28 cellular contexts compared by ENCODE assay signal in genomic region chr18:28973324-28973723, GRCh38.
A peak's percentile ranks its signal among the peaks of the same experiment; 100 is the strongest.
DNase-seq lines count a peak whose midpoint lies in the region; ATAC-seq, FAIRE-seq and TF ChIP-seq lines count a peak whose summit lies in the region.
"Had no signal": no experiment of that assay in that cellular context is flagged by ENCODE, and none has a peak within 500 bp of the region (broad histone marks: within the 10 kb centered on the region; RNA-seq: fewer than 3 reads in every experiment).

No MANE protein-coding gene starts in this region.

- H3K4me3 ChIP-seq in SK-N-SH (ENCODE audit: low read depth in 2 of 2, low read length in 1 of 2) (no peak overlapping the region), A549 (no peak overlapping the region), GM23338 (no peak overlapping the region), K562 (no peak overlapping the region)
- H3K4me3 ChIP-seq in CD8-positive, alpha-beta memory T cell (ENCODE audit: low read length) = no peak overlapping the region
- H3K4me3 ChIP-seq: BLaER1, GM12878 had no signal

- ATAC-seq in SK-N-SH treated with all-trans-retinoic acid at 6 μM for 48 hours = no peak
- ATAC-seq in A549 = no peak
- ATAC-seq in GM23338 = no peak
- no peak for ATAC-seq in K562
- ATAC-seq: GM12878 had no signal

- TF ChIP-seq POLR2A in A549 (IDR thresholded peaks at IDR 0.05; ENCODE audit: low read length) (no peak), K562 (conservative IDR thresholded peaks at IDR 0.05) (no peak)

- no peak overlapping the region for H3K27ac Mint-ChIP-seq in GM23338
- no peak overlapping the region for H3K27ac Mint-ChIP-seq in CD8-positive, alpha-beta memory T cell
- H3K27ac Mint-ChIP-seq: CD14-positive monocyte; CD4-positive, alpha-beta memory T cell; CD4-positive, CD25-positive, alpha-beta regulatory T cell had no signal

- POLR2A ChIA-PET in SK-N-SH (lab: Yijun Ruan, JAX) (no interaction called here), A549 (lab: Yijun Ruan, JAX) (no interaction called here), K562 (lab: Yijun Ruan, JAX) (no interaction called here)
- POLR2A ChIA-PET in CD8-positive, alpha-beta memory T cell (lab: Charles Lee) = no interaction called here

- TF ChIP-seq CTCF in SK-N-SH (IDR thresholded peaks at IDR 0.05) (no peak), A549 (IDR thresholded peaks at IDR 0.05) (no peak), GM23338 (conservative IDR thresholded peaks at IDR 0.05; ENCODE audit: low read depth in 2 of 2) (no peak), K562 (IDR thresholded peaks at IDR 0.05 in 2 of 3, conservative IDR thresholded peaks at IDR 0.05 in 1 of 3; ENCODE audit: insufficient read depth in 2 of 3, low read depth in 1 of 3, low read length in 3 of 3) (no peak)

- peaks cover 3% of the 10 kb centered on the region for H3K27me3 Mint-ChIP-seq in GM23338 (ENCODE audit: insufficient read depth, low read depth, poor library complexity)
- no peaks in the 10 kb centered on the region for H3K27me3 Mint-ChIP-seq in CD8-positive, alpha-beta memory T cell
- H3K27me3 Mint-ChIP-seq: CD4-positive, alpha-beta memory T cell; CD4-positive, CD25-positive, alpha-beta regulatory T cell had no signal

- H3K27ac ChIP-seq in SK-N-SH (ENCODE audit: low read depth in 2 of 2, low read length in 1 of 2) (no peak overlapping the region), A549 (no peak overlapping the region), GM23338 (ENCODE audit: low read depth) (no peak overlapping the region), K562 (ENCODE audit: extremely low read depth, low read depth, low read length) (no peak overlapping the region)
- H3K27ac ChIP-seq in CD8-positive, alpha-beta memory T cell (ENCODE audit: low read depth, low read length) = no peak overlapping the region
- H3K27ac ChIP-seq: 22Rv1, BLaER1 had no signal

- no peaks in the 10 kb centered on the region for H4K20me1 ChIP-seq in SK-N-SH (ENCODE audit: insufficient read depth)
- H4K20me1 ChIP-seq in GM23338 (replicated peaks; ENCODE audit: insufficient read depth) = no peaks in the 10 kb centered on the region
- H4K20me1 ChIP-seq in K562 (replicated peaks; ENCODE audit: control insufficient read depth, insufficient read depth, low read length) = no peaks in the 10 kb centered on the region
- H4K20me1 ChIP-seq: BLaER1 had no signal

- H3K4me1 ChIP-seq in SK-N-SH (ENCODE audit: control insufficient read depth in 1 of 2, insufficient read depth in 2 of 2, low read depth in 1 of 2, low read length in 1 of 2) (no peaks in the 10 kb centered on the region; a peak in 1 of 4 replicates), A549 (no peaks in the 10 kb centered on the region), GM23338 (ENCODE audit: insufficient read depth) (no peaks in the 10 kb centered on the region), K562 (replicated peaks in 1 of 2; ENCODE audit: control insufficient read depth in 2 of 2, insufficient read depth in 2 of 2, low read length in 2 of 2) (no peaks in the 10 kb centered on the region)
- no peaks in the 10 kb centered on the region for H3K4me1 ChIP-seq in CD8-positive, alpha-beta memory T cell (ENCODE audit: insufficient read depth, low read length)
- H3K4me1 ChIP-seq: BE2C, BLaER1, Caco-2 had no signal

- BruUV-seq in K562 (replicated peaks; lab: Mats Ljungman, UMichigan) = no TSS peak

- no peak for TF ChIP-seq RAD21 in SK-N-SH (IDR thresholded peaks at IDR 0.05; ENCODE audit: low read length)
- TF ChIP-seq RAD21 in A549 (conservative IDR thresholded peaks at IDR 0.05 in 1 of 2, IDR thresholded peaks at IDR 0.05 in 1 of 2) = no peak
- no peak for TF ChIP-seq RAD21 in K562 (CRISPR knock-in tag; conservative IDR thresholded peaks at IDR 0.05 in 1 of 2, IDR thresholded peaks at IDR 0.05 in 1 of 2)

- no peaks in the 10 kb centered on the region for H3F3A ChIP-seq in SK-N-SH (replicated peaks; ENCODE audit: insufficient read depth)
- H3F3A ChIP-seq in GM23338 (replicated peaks; ENCODE audit: low read depth) = no peaks in the 10 kb centered on the region

- H3K4me1 Mint-ChIP-seq in GM23338 = no peaks in the 10 kb centered on the region; the same call in 2 of the 3 replicates
- no peaks in the 10 kb centered on the region for H3K4me1 Mint-ChIP-seq in CD8-positive, alpha-beta memory T cell
- H3K4me1 Mint-ChIP-seq: CD14-positive monocyte; CD4-positive, alpha-beta memory T cell; CD4-positive, CD25-positive, alpha-beta regulatory T cell had no signal

- no peak for TF ChIP-seq EP300 in SK-N-SH (IDR thresholded peaks at IDR 0.05; ENCODE audit: borderline replicate concordance in 1 of 2, low read depth in 1 of 2, low read length in 1 of 2)
- TF ChIP-seq EP300 in A549 (IDR thresholded peaks at IDR 0.05) = no peak
- no peak for TF ChIP-seq EP300 in K562 (IDR thresholded peaks at IDR 0.05; ENCODE audit: low read length)

- intact Hi-C loops in K562 (cut with micrococcal nuclease) = no loop called here

- WGBS in SK-N-SH (ENCODE audit: low lambda C conversion rate) = 79% methylated on average over 1 of the region's 1 CpG
- WGBS in A549 (ENCODE audit: missing lambda C conversion rate) = 39% methylated on average over 1 of the region's 1 CpG
- 0% methylated on average over 1 of the region's 1 CpG for WGBS in K562 (ENCODE audit: insufficient coverage, low coverage, missing lambda C conversion rate)

- no peaks in the 10 kb centered on the region for H3K36me3 ChIP-seq in SK-N-SH (replicated peaks in 1 of 2; ENCODE audit: control insufficient read depth in 1 of 2, insufficient read depth in 2 of 2, low read length in 1 of 2)
- no peaks in the 10 kb centered on the region for H3K36me3 ChIP-seq in GM23338 (ENCODE audit: insufficient read depth)
- no peaks in the 10 kb centered on the region for H3K36me3 ChIP-seq in K562 (ENCODE audit: control insufficient read depth, insufficient read depth, low read length)
- H3K36me3 ChIP-seq in CD8-positive, alpha-beta memory T cell (ENCODE audit: insufficient read depth, low read length) = no peaks in the 10 kb centered on the region
- H3K36me3 ChIP-seq: BE2C, BLaER1 had no signal

- no peaks in the 10 kb centered on the region for H3K36me3 Mint-ChIP-seq in GM23338 (ENCODE audit: low read depth)
- no peaks in the 10 kb centered on the region for H3K36me3 Mint-ChIP-seq in CD8-positive, alpha-beta memory T cell
- H3K36me3 Mint-ChIP-seq: CD14-positive monocyte; CD4-positive, alpha-beta memory T cell; CD4-positive, CD25-positive, alpha-beta regulatory T cell had no signal

- H3K9me2 ChIP-seq in SK-N-SH (no peaks in the 10 kb centered on the region; the same call in 1 of the 2 replicates), GM23338 (ENCODE audit: insufficient read depth) (no peaks in the 10 kb centered on the region)

- H3K27me3 ChIP-seq in SK-N-SH (ENCODE audit: insufficient read depth) (no peaks in the 10 kb centered on the region), GM23338 (ENCODE audit: insufficient read depth) (no peaks in the 10 kb centered on the region), K562 (ENCODE audit: control insufficient read depth in 2 of 2, insufficient read depth in 2 of 2, low read length in 2 of 2) (no peaks in the 10 kb centered on the region)
- H3K27me3 ChIP-seq in CD8-positive, alpha-beta memory T cell (ENCODE audit: insufficient read depth, low read length, poor library complexity, severe bottlenecking) = no peaks in the 10 kb centered on the region
- H3K27me3 ChIP-seq: BE2C, BLaER1 had no signal

- H2AFZ ChIP-seq in SK-N-SH (ENCODE audit: low read depth) (peak overlapping the region; percentile 14; the same call in 1 of the 2 replicates), GM23338 (peak overlapping the region; percentile 52; the same call in 1 of the 2 replicates), K562 (ENCODE audit: low read depth, low read length) (no peak overlapping the region)

- H3K9me1 ChIP-seq in K562 (ENCODE audit: control insufficient read depth, insufficient read depth, low read length) = no peaks in the 10 kb centered on the region

- no peak overlapping the region for H3K4me3 Mint-ChIP-seq in GM23338
- no peak overlapping the region for H3K4me3 Mint-ChIP-seq in CD8-positive, alpha-beta memory T cell
- H3K4me3 Mint-ChIP-seq: CD14-positive monocyte; CD4-positive, alpha-beta memory T cell; CD4-positive, CD25-positive, alpha-beta regulatory T cell had no signal

- CTCF ChIA-PET in SK-N-SH (lab: Yijun Ruan, JAX) (no interaction called here), A549 (lab: Yijun Ruan, JAX) (no interaction called here), K562 (lab: Yijun Ruan, JAX; ENCODE audit: low intra/inter-chr PET ratio) (no interaction called here)
- CTCF ChIA-PET in CD8-positive, alpha-beta memory T cell (lab: Charles Lee) = no interaction called here

- no peaks in the 10 kb centered on the region for H3K9me3 Mint-ChIP-seq in GM23338
- peaks cover 3 to 40% (median 10%) of the 10 kb centered on the region in 5 donors for H3K9me3 Mint-ChIP-seq in CD8-positive, alpha-beta memory T cell

- H3K9ac ChIP-seq in SK-N-SH (no peak overlapping the region), K562 (ENCODE audit: insufficient read depth in 1 of 2, low read depth in 2 of 2, low read length in 2 of 2) (no peak overlapping the region)
- H3K9ac ChIP-seq: BLaER1 had no signal

- FAIRE-seq in A549 (lab: Jason Lieb, UNC) (no peak), K562 (lab: Jason Lieb, UNC) (no peak)
- FAIRE-seq: GM12878, GM12892, GM18507 had no signal

- H3K4me2 ChIP-seq in SK-N-SH (no peak overlapping the region), A549 (no peak overlapping the region), GM23338 (no peak overlapping the region), K562 (ENCODE audit: insufficient read depth, low read length) (no peak overlapping the region)
- H3K4me2 ChIP-seq: BLaER1 had no signal

- DNase-seq in SK-N-SH = no peak
- DNase-seq in A549 (ENCODE audit: low read depth in 1 of 2, low spot score in 1 of 2) = no peak
- DNase-seq in GM23338 (ENCODE audit: low spot score) = no peak
- no peak for DNase-seq in K562 (ENCODE audit: extremely low read depth in 1 of 4, low spot score in 3 of 4)
- no peak for DNase-seq in SHP77 (lab: John Stamatoyannopoulos, UW)
- no peak for DNase-seq in stimulated activated naive CD4-positive, alpha-beta T cell treated with Interleukin-2 at 50 U/mL for 16 hours (lab: John Stamatoyannopoulos, UW)
- no peak for DNase-seq in CD8-positive, alpha-beta memory T cell
- DNase-seq: ACHN; BE2C; C1 segment of cervical spinal cord; Caco-2; Calu3; CD4-positive, alpha-beta memory T cell; CD4-positive, CD25-positive, alpha-beta regulatory T cell; DMS 273 treated with DMSO at 0.1 percent for 48 hours; DMS153; DMS53; DMS79; DND-41; EL; GDM1 had no signal

- in situ Hi-C loops in K562 (cut with MboI) = no loop called here

- H3K79me2 ChIP-seq in SK-N-SH (ENCODE audit: insufficient read depth) (no peaks in the 10 kb centered on the region), GM23338 (replicated peaks; ENCODE audit: insufficient read depth) (no peaks in the 10 kb centered on the region), K562 (ENCODE audit: control insufficient read depth, insufficient read depth, low read length) (no peaks in the 10 kb centered on the region)

- H3K9me3 ChIP-seq in SK-N-SH (peaks cover 10% of the 10 kb centered on the region; the same call in 1 of the 2 replicates), A549 (no peaks in the 10 kb centered on the region), K562 (replicated peaks; ENCODE audit: control insufficient read depth, insufficient read depth, low read depth, low read length) (no peaks in the 10 kb centered on the region; the same call in 1 of the 2 replicates)
- H3K9me3 ChIP-seq in CD8-positive, alpha-beta memory T cell (ENCODE audit: low read length) = no peaks in the 10 kb centered on the region
- H3K9me3 ChIP-seq: BE2C, BLaER1, Caco-2 had no signal

TF ChIP-seq in K562, 482 proteins besides CTCF, POLR2A, EP300 and RAD21 (continues in another document):
- TF ChIP-seq HDAC1 (IDR thresholded peaks at IDR 0.05) = no peak
